Comparison of ENCODE assay signal across 8 cellular contexts in genomic region chr5:88883059-88883565, GRCh38. TPM values are rescaled to one million over a fixed set of nuclear protein-coding genes. Genes with fewer than 3 reads are reported as not detected.
DNase-seq lines count a peak whose midpoint lies in the region; ATAC-seq and TF ChIP-seq lines count a peak whose summit lies in the region.

MEF2C (minus strand) TSS chr5:88883184; CDS start chr5:88823788, 59,396 bp downstream.

- H3K4me3 Mint-ChIP-seq in activated naive CD4-positive, alpha-beta T cell treated with anti-CD3 and anti-CD28 coated beads for 36 hours: peak within 1 kb of the TSS; percentile 76
- H3K4me3 Mint-ChIP-seq in activated T-helper 2 cell treated with anti-CD3 and anti-CD28 coated beads, Interferon-gamma antibody, Interleukin-2, Interleukin-4, amounts not matched to agents 10 μg/mL and 5 μg/mL and 100 μg/mL, durations not matched to agents 14 hours and 24 hours and 36 hours (ENCODE audit: low read depth): peak within 1 kb of the TSS; percentile 81

- no peaks in the 10 kb centered on the region for H3K36me3 ChIP-seq in neural cell (ENCODE audit: insufficient read depth, low read length)

- no peaks in the 10 kb centered on the region for H3F3A ChIP-seq in neural cell (ENCODE audit: insufficient read depth, low read length, poor library complexity, severe bottlenecking)

- H3K4me1 Mint-ChIP-seq in activated naive CD4-positive, alpha-beta T cell treated with anti-CD3 and anti-CD28 coated beads for 36 hours (ENCODE audit: low read depth): peaks cover 20% of the 10 kb centered on the region
- peaks cover 22% of the 10 kb centered on the region for H3K4me1 Mint-ChIP-seq in activated T-helper 2 cell treated with anti-CD3 and anti-CD28 coated beads, Interferon-gamma antibody, Interleukin-2, Interleukin-4, amounts not matched to agents 10 μg/mL and 5 μg/mL and 100 μg/mL, durations not matched to agents 14 hours and 24 hours and 36 hours (ENCODE audit: low read depth)

- H3K9me3 Mint-ChIP-seq in activated naive CD4-positive, alpha-beta T cell treated with anti-CD3 and anti-CD28 coated beads for 36 hours: no peaks in the 10 kb centered on the region
- H3K9me3 Mint-ChIP-seq in activated T-helper 2 cell treated with anti-CD3 and anti-CD28 coated beads, Interferon-gamma antibody, Interleukin-2, Interleukin-4, amounts not matched to agents 10 μg/mL and 5 μg/mL and 100 μg/mL, durations not matched to agents 14 hours and 24 hours and 36 hours: no peaks in the 10 kb centered on the region

- no peaks in the 10 kb centered on the region for H3K36me3 Mint-ChIP-seq in activated naive CD4-positive, alpha-beta T cell treated with anti-CD3 and anti-CD28 coated beads for 36 hours (ENCODE audit: low read depth)
- H3K36me3 Mint-ChIP-seq in activated T-helper 2 cell treated with anti-CD3 and anti-CD28 coated beads, Interferon-gamma antibody, Interleukin-2, Interleukin-4, amounts not matched to agents 10 μg/mL and 5 μg/mL and 100 μg/mL, durations not matched to agents 14 hours and 24 hours and 36 hours (ENCODE audit: low read depth): no peaks in the 10 kb centered on the region

- no peaks in the 10 kb centered on the region for H3K9me2 ChIP-seq in neural cell (ENCODE audit: insufficient read depth, low read length)

- peaks cover 38% of the 10 kb centered on the region for H3K27me3 ChIP-seq in neural cell (ENCODE audit: insufficient read depth, low read depth, low read length)

- peak within 1 kb of the TSS; percentile 82 for H3K4me2 ChIP-seq in neural cell (ENCODE audit: low read length)

- peak within 1 kb of the TSS; percentile 52 for H3K27ac ChIP-seq in neural cell (ENCODE audit: low read length)

- peak; percentile 44 for TF ChIP-seq RAD21 in neural cell (conservative IDR thresholded peaks at IDR 0.05)

- peak within 1 kb of the TSS; percentile 15 for H2AFZ ChIP-seq in neural cell (ENCODE audit: low read depth, low read length)

- peak; percentile 12 for DNase-seq in activated naive CD4-positive, alpha-beta T cell treated with anti-CD3 and anti-CD28 coated beads for 36 hours
- no peak for DNase-seq in activated naive CD4-positive, alpha-beta T cell treated with anti-CD3 and anti-CD28 coated beads, Interleukin-2, amount 50 U/mL, for 16 hours
- DNase-seq in NCI-H524 (lab: John Stamatoyannopoulos, UW): peak; percentile 76 to 85
- DNase-seq in activated T-helper 2 cell treated with anti-CD3 and anti-CD28 coated beads, Interferon-gamma antibody, Interleukin-2, Interleukin-4, amounts not matched to agents 10 μg/mL and 5 μg/mL and 100 μg/mL, durations not matched to agents 14 hours and 24 hours and 36 hours (ENCODE audit: low spot score): no peak
- DNase-seq in germinal center (ENCODE audit: low spot score): peak; percentile 79

- H3K9ac ChIP-seq in neural cell (ENCODE audit: low read length): peak within 1 kb of the TSS; percentile 57

- no peak within 1 kb of the TSS for H3K27ac Mint-ChIP-seq in activated naive CD4-positive, alpha-beta T cell treated with anti-CD3 and anti-CD28 coated beads for 36 hours
- H3K27ac Mint-ChIP-seq in activated T-helper 2 cell treated with anti-CD3 and anti-CD28 coated beads, Interferon-gamma antibody, Interleukin-2, Interleukin-4, amounts not matched to agents 10 μg/mL and 5 μg/mL and 100 μg/mL, durations not matched to agents 14 hours and 24 hours and 36 hours: no peak within 1 kb of the TSS

- H3K27me3 Mint-ChIP-seq in activated naive CD4-positive, alpha-beta T cell treated with anti-CD3 and anti-CD28 coated beads for 36 hours (ENCODE audit: low read depth): peaks cover 58% of the 10 kb centered on the region
- H3K27me3 Mint-ChIP-seq in activated T-helper 2 cell treated with anti-CD3 and anti-CD28 coated beads, Interferon-gamma antibody, Interleukin-2, Interleukin-4, amounts not matched to agents 10 μg/mL and 5 μg/mL and 100 μg/mL, durations not matched to agents 14 hours and 24 hours and 36 hours (ENCODE audit: low read depth): peaks cover 70% of the 10 kb centered on the region

- no peaks in the 10 kb centered on the region for H3K9me3 ChIP-seq in neural cell (ENCODE audit: low read length)

- no peak for TF ChIP-seq CTCF in neural cell (IDR thresholded peaks at IDR 0.05; ENCODE audit: poor library complexity, severe bottlenecking)

- peak; percentile 24 for TF ChIP-seq EP300 in neural cell (conservative IDR thresholded peaks at IDR 0.05; ENCODE audit: poor library complexity, severe bottlenecking)

- no peaks in the 10 kb centered on the region for H3K79me2 ChIP-seq in neural cell (replicated peaks; ENCODE audit: insufficient read depth, low read length)

- H4K20me1 ChIP-seq in neural cell (ENCODE audit: insufficient read depth): no peaks in the 10 kb centered on the region

- ATAC-seq in HG02852 (IDR thresholded peaks at IDR 0.05; ENCODE audit: unreplicated experiment) (peak; percentile 33), HG03196 (IDR thresholded peaks at IDR 0.05; ENCODE audit: unreplicated experiment) (no peak)

- intact Hi-C loops in activated naive CD4-positive, alpha-beta T cell treated with anti-CD3 and anti-CD28 coated beads for 36 hours (cut with micrococcal nuclease): loop anchor here (2.0 to 10.0 kb wide), 6 partner anchors 56 to 1592 kb away; partner anchors contain the start of genes MBLAC2 and POLR3G
- intact Hi-C loops in activated T-helper 2 cell treated with anti-CD3 and anti-CD28 coated beads, Interferon-gamma antibody, Interleukin-2, Interleukin-4, amounts not matched to agents 10 μg/mL and 5 μg/mL and 100 μg/mL, durations not matched to agents 14 hours and 24 hours and 36 hours (cut with micrococcal nuclease): loop anchor here (1.0 to 10.0 kb wide), 5 partner anchors 56 to 1098 kb away; no protein-coding TSS in a partner anchor

- peak within 1 kb of the TSS; percentile 79 for H3K4me3 ChIP-seq in neural cell (ENCODE audit: low read length)

- CTCF ChIA-PET in activated naive CD4-positive, alpha-beta T cell treated with anti-CD3 and anti-CD28 coated beads for 36 hours (lab: Charles Lee): interaction anchor here (0.7 kb wide), 1 partner anchor 159 kb away, joined by 3 read pairs; no protein-coding TSS in a partner anchor

TF ChIP-seq in neural cell, 6 proteins besides CTCF, POLR2A, EP300 and RAD21:
- peak; percentile 55 for TF ChIP-seq MXI1 (conservative IDR thresholded peaks at IDR 0.05; ENCODE audit: poor library complexity, severe bottlenecking)
- TF ChIP-seq POLR2AphosphoS5 (IDR thresholded peaks at IDR 0.05): peak; percentile 2
- no peak for TF ChIP-seq EZH2 (IDR thresholded peaks at IDR 0.05; ENCODE audit: borderline replicate concordance, insufficient read depth, low read length, poor library complexity, severe bottlenecking)
- TF ChIP-seq SMC3 (conservative IDR thresholded peaks at IDR 0.05; ENCODE audit: poor library complexity): peak; percentile 52
- TF ChIP-seq REST (IDR thresholded peaks at IDR 0.05; ENCODE audit: borderline replicate concordance): no peak

RNA-seq across cellular contexts. Expression of gene MEF2C, which starts in this region (rescaled TPM):
- not detected for total RNA-seq in activated naive CD4-positive, alpha-beta T cell treated with anti-CD3 and anti-CD28 coated beads for 36 hours
- total RNA-seq in activated T-helper 2 cell treated with anti-CD3 and anti-CD28 coated beads, Interferon-gamma antibody, Interleukin-2, Interleukin-4, amounts not matched to agents 10 μg/mL and 5 μg/mL and 100 μg/mL, durations not matched to agents 14 hours and 24 hours and 36 hours: 0.25 and 0.30 TPM in 2 replicates
- 18.6 and 30.2 TPM in 2 replicates for polyA plus RNA-seq in neural cell
- polyA minus RNA-seq in neural cell: 66.8 and 67.2 TPM in 2 replicates

Comparison
In these comparisons a context has a peak if more than half of its experiments do, and no peak if none do; other contexts are left out.
1. Peak in DNase-seq in activated naive CD4-positive, alpha-beta T cell treated with anti-CD3 and anti-CD28 coated beads for 36 hours; RNA of the gene not detected or under 1 TPM.
2. DNase-seq: peak in NCI-H524 (2 of 2) and germinal center (single experiment); none in activated naive CD4-positive, alpha-beta T cell treated with anti-CD3 and anti-CD28 coated beads, Interleukin-2, amount 50 U/mL, for 16 hours (single experiment) and activated T-helper 2 cell treated with anti-CD3 and anti-CD28 coated beads, Interferon-gamma antibody, Interleukin-2, Interleukin-4, amounts not matched to agents 10 μg/mL and 5 μg/mL and 100 μg/mL, durations not matched to agents 14 hours and 24 hours and 36 hours (single experiment).